Comparison of ENCODE assay signal across 15 cellular contexts in the genomic region with DNA sequence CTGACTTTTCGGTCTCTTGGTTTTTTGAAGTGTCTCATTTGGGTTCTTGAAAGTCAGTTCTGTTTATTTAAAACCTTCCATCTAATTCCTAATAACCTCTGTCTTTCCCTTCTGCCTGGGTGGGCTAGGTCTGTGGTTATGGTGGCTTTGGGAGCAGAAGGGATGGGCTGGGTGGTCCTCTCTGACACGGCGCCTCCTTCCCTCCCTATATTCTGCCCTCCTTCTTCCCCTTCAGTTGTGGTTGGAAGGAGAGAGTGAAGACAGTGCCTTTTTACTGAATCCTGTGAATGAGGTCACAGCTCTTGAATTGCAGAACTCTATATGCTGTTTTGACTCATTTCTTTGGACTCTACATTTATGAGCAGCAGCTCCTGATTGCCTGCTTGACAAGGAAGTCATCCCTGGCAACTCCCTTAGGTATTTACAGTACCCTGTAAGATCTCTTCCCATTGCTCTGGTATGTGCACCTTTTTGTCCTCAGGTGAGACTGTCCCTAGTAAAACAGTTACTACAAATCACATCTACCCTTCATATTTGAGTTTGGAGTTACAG.
"Had no signal": no experiment of that assay in that cellular context is flagged by ENCODE, and none has a peak within 500 bp of the region (broad histone marks: within the 10 kb centered on the region; RNA-seq: fewer than 3 reads in every experiment).

No MANE protein-coding gene starts in this region.

- FAIRE-seq: endometrium had no signal

- H3K4me1 ChIP-seq: spleen, upper lobe of left lung had no signal

- H3K9me3 ChIP-seq: ovary, spleen, upper lobe of left lung had no signal

- H3K27me3 ChIP-seq: ovary, upper lobe of left lung had no signal

- H3K4me3 ChIP-seq: ovary, spleen, upper lobe of left lung had no signal

- H3K36me3 ChIP-seq: ovary, spleen, upper lobe of left lung had no signal

- DNase-seq: activated CD4-positive, alpha-beta T cell treated with anti-CD3 and anti-CD28 coated beads, Interleukin-2, amount 50 U/mL, for 1 hour; activated CD8-positive, alpha-beta memory T cell treated with anti-CD3 and anti-CD28 coated beads for 24 hours; activated naive CD8-positive, alpha-beta T cell treated with anti-CD3 and anti-CD28 coated beads, Interleukin-2, amount 10 ng/mL, durations not matched to agents 7 days and 5 days; aorta; hippocampal formation; left ventricle myocardium superior; mesendoderm; nephron progenitor cell; ovary; spleen; upper lobe of left lung had no signal

- H3K27ac ChIP-seq: ovary, spleen, upper lobe of left lung had no signal

- ATAC-seq: activated CD4-positive, CD25-positive, alpha-beta regulatory T cell treated with anti-CD3 and anti-CD28 coated beads, Interleukin-2, amount 50 U/mL, for 24 hours; esophagus mucosa; left ventricle myocardium superior; sciatic nerve had no signal
